ENCODE assay signal across 9 cellular contexts in genomic region chr21:45130324-45130774, GRCh38. TPM values are rescaled to one million over a fixed set of nuclear protein-coding genes. Genes with fewer than 3 reads are reported as not detected.
DNase-seq lines count a peak whose midpoint lies in the region; ATAC-seq and TF ChIP-seq lines count a peak whose summit lies in the region.
"Had no signal": no experiment of that assay in that cellular context is flagged by ENCODE, and none has a peak within 500 bp of the region (broad histone marks: within the 10 kb centered on the region; RNA-seq: fewer than 3 reads in every experiment).

No MANE protein-coding gene starts in this region.

- peak overlapping the region; percentile 63 for H3K4me3 ChIP-seq in PC-3 (ENCODE audit: low read length)
- peak overlapping the region; percentile 27 to 45 (median 36) for H3K4me3 ChIP-seq in esophagus muscularis mucosa

- no peak for TF ChIP-seq EP300 in esophagus muscularis mucosa (IDR thresholded peaks at IDR 0.05)

- CTCF ChIA-PET in PC-3 (lab: Charles Lee): interaction anchor here (0.6 to 3.1 kb wide), 9 partner anchors 8 to 181 kb away, joined by 3 to 53 read pairs (median 5); no protein-coding TSS in a partner anchor

- POLR2A ChIA-PET in PC-3 (lab: Charles Lee; ENCODE audit: unreplicated experiment): interaction anchor here (0.5 kb wide), 1 partner anchor 151 kb away, joined by 4 read pairs; no protein-coding TSS in a partner anchor

- WGBS in esophagus muscularis mucosa: 8% methylated on average over 10 of the region's 10 CpGs

- no peaks in the 10 kb centered on the region for H4K20me1 ChIP-seq in PC-3 (ENCODE audit: low read length)

- peak overlapping the region; percentile 69 for H3K27ac ChIP-seq in PC-3 (ENCODE audit: low read length)
- peak overlapping the region; percentile 84 to 86 (median 85) for H3K27ac ChIP-seq in esophagus muscularis mucosa (replicated peaks in 1 of 4)

- H3K9me3 ChIP-seq in PC-3 (ENCODE audit: low read length) (no peaks in the 10 kb centered on the region), esophagus muscularis mucosa (no peaks in the 10 kb centered on the region)

- DNase-seq in EH (ENCODE audit: low read depth) (peak; percentile 87), PC-3 (peak; percentile 86), esophagus muscularis mucosa (ENCODE audit: extremely low spot score) (no peak), renal cortical epithelial cell (ENCODE audit: low read depth) (peak; percentile 18), UCSD-AML1 (lab: John Stamatoyannopoulos, UW; ENCODE audit: unreplicated experiment) (no peak), DMS79 treated with DMSO at 0.1 percent for 48 hours (lab: John Stamatoyannopoulos, UW) (no peak)
- DNase-seq in activated T-cell treated with anti-CD3 and anti-CD28 coated beads, Interleukin-2, amount 50 U/mL, for 48 hours: no peak
- DNase-seq: activated naive CD8-positive, alpha-beta T cell treated with anti-CD3 and anti-CD28 coated beads, Interleukin-2, amount 10 ng/mL, durations not matched to agents 7 days and 5 days had no signal

- no peaks in the 10 kb centered on the region for H3K9me2 ChIP-seq in PC-3 (replicated peaks; ENCODE audit: low read length)

- ATAC-seq in PC-3 (peak; percentile 58), HG03457 (IDR thresholded peaks at IDR 0.05; ENCODE audit: unreplicated experiment) (no peak)

- H3K36me3 ChIP-seq in PC-3 (ENCODE audit: low read depth, low read length): no peaks in the 10 kb centered on the region
- peaks cover 0 to 18% (median 1%) of the 10 kb centered on the region in 4 donors for H3K36me3 ChIP-seq in esophagus muscularis mucosa

- peaks cover 29% of the 10 kb centered on the region for H3K4me1 ChIP-seq in PC-3 (ENCODE audit: insufficient read depth, low read length)
- peaks cover 53 to 99% (median 93%) of the 10 kb centered on the region in 4 donors for H3K4me1 ChIP-seq in esophagus muscularis mucosa

- no TSS peak for BruUV-seq in PC-3 (replicated peaks; lab: Mats Ljungman, UMichigan)

- H3F3A ChIP-seq in PC-3 (ENCODE audit: low read length, unreplicated experiment): peaks cover 4% of the 10 kb centered on the region

- TF ChIP-seq CTCF in PC-3 (conservative IDR thresholded peaks at IDR 0.05; ENCODE audit: low read depth, low read length) (no peak), esophagus muscularis mucosa (IDR thresholded peaks at IDR 0.05) (no peak)

- intact Hi-C loops in PC-3 (cut with micrococcal nuclease) (no loop called here), esophagus muscularis mucosa (cut with DNase I) (no loop called here)

- H3K27me3 ChIP-seq in PC-3 (ENCODE audit: low read length) (no peaks in the 10 kb centered on the region), esophagus muscularis mucosa (no peaks in the 10 kb centered on the region)

- peak overlapping the region; percentile 91 for H3K4me2 ChIP-seq in PC-3 (ENCODE audit: low read length)

- H2AFZ ChIP-seq in PC-3 (ENCODE audit: low read length): peak overlapping the region; percentile 49; the same call in 1 of the 2 replicates

- peak overlapping the region; percentile 7; the same call in 1 of the 2 replicates for H3K9ac ChIP-seq in PC-3 (ENCODE audit: low read length)

- H3K79me2 ChIP-seq in PC-3 (ENCODE audit: low read length): no peaks in the 10 kb centered on the region

- TF ChIP-seq POLR2A in esophagus muscularis mucosa (IDR thresholded peaks at IDR 0.05; ENCODE audit: low read depth): no peak

RNA-seq across cellular contexts. Expression of gene ADARB1, which starts 56.0 kb away (rescaled TPM):
- total RNA-seq in PC-3 (2014; rRNA removed): 14.1 and 21.0 TPM in 2 replicates
- total RNA-seq in esophagus muscularis mucosa: 100 to 1,000 TPM; 107 to 231 (median 201) TPM
- total RNA-seq in renal cortical epithelial cell: 2.4 and 9.7 TPM in 2 replicates

Comparison
In these comparisons a context has a peak if more than half of its experiments do, and no peak if none do; other contexts are left out.
1. DNase-seq: peak in EH (single experiment), PC-3 (single experiment) and renal cortical epithelial cell (single experiment); none in esophagus muscularis mucosa (single experiment), UCSD-AML1 (single experiment), DMS79 treated with DMSO at 0.1 percent for 48 hours (single experiment) and activated T-cell treated with anti-CD3 and anti-CD28 coated beads, Interleukin-2, amount 50 U/mL, for 48 hours (0 of 2).